Comparison of ENCODE assay signal across 8 cellular contexts in the genomic region with DNA sequence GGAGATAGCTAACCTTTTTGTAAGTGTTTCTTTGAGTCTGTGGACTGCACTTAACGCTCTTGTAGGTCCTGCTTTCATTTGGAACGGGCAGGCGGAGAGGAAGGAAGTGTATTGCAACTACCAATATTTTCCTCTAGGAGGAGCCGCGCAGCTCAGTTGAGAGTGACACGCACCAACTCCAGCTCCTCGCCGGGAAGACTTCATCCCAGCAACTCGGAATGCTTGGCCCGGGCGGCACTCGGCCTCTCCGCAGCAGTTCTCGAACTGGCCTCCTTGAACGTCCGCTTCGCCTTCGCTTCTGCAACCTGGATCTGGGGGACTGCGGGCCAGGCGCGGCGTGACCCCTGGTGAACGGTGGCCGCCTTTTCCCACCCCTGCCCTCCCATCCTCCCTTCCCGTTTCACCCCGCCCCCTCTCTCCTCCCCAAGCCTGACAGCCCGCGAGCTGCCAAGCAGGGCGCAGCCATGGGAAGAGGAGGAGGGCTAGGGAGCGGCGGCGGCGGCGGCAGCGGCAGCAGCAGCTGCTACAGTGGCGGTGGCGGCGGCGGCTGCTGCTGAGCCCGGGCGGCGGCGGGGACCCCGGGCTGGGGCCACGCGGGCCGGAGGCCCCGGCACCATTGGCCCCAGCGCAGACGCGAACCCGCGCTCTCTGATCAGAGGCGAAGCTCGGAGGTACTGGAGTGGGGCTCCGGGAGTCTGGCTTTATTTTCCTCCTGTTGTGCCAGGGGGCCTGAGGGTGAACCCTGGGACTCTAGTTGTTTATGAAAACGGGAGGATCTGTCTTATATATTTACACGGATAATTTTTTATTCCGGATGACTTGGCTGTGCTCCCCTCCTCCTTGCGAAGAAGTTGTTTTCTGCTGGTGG. TPM values are rescaled to one million over a fixed set of nuclear protein-coding genes. Genes with fewer than 3 reads are reported as not detected.
DNase-seq lines count a peak whose midpoint lies in the region; ATAC-seq and TF ChIP-seq lines count a peak whose summit lies in the region.

Gene GHR (plus strand): TSS at position 155 of the 868 bp plus-strand sequence. CDS start 142,436 bp downstream, outside the sequence.

- H3K4me1 ChIP-seq in SK-N-SH (ENCODE audit: control insufficient read depth in 1 of 2, insufficient read depth in 2 of 2, low read depth in 1 of 2, low read length in 1 of 2) (no peaks in the 10 kb centered on the region; a peak in 1 of 4 replicates), left lung (peaks cover 0 to 14% of the 10 kb centered on the region in 2 donors)
- H3K4me1 ChIP-seq in effector memory CD4-positive, alpha-beta T cell (ENCODE audit: control insufficient read depth, insufficient read depth, low read length, poor library complexity, severe bottlenecking) = peaks cover 4% of the 10 kb centered on the region

- H3K27me3 ChIP-seq in GM06990 (replicated peaks; ENCODE audit: control insufficient read depth, insufficient read depth, low read length) (peaks cover 1% of the 10 kb centered on the region; the same call in 1 of the 2 replicates), SK-N-SH (ENCODE audit: insufficient read depth) (peaks cover 12% of the 10 kb centered on the region), left lung (peaks cover 6 to 39% of the 10 kb centered on the region in 2 donors)
- peaks cover 7% of the 10 kb centered on the region for H3K27me3 ChIP-seq in effector memory CD4-positive, alpha-beta T cell (replicated peaks; ENCODE audit: control insufficient read depth, insufficient read depth, low read length, poor library complexity, severe bottlenecking)

- no peaks in the 10 kb centered on the region for H3K36me3 Mint-ChIP-seq in stimulated activated naive B cell treated with anti-CD40 and anti-IgM and Interleukin-4, amounts not matched to agents 10 μg/mL and 1 μg/mL and 100 μg/mL, for 72 hours

- ATAC-seq in GM21825 (IDR thresholded peaks at IDR 0.05; ENCODE audit: unreplicated experiment) (peak; percentile 84), left lung (peak; percentile 98)
- ATAC-seq in stimulated activated naive B cell treated with anti-CD40 and anti-IgM and Interleukin-4, amounts not matched to agents 10 μg/mL and 1 μg/mL and 100 μg/mL, for 72 hours (replicated peaks) = peak; percentile 74 to 76

- 3% methylated on average over 15 of the region's 60 CpGs for WGBS in SK-N-SH (ENCODE audit: low lambda C conversion rate)

- peak within 1 kb of the TSS; percentile 97 for H3K4me2 ChIP-seq in SK-N-SH

- H3K4me1 Mint-ChIP-seq in stimulated activated naive B cell treated with anti-CD40 and anti-IgM and Interleukin-4, amounts not matched to agents 10 μg/mL and 1 μg/mL and 100 μg/mL, for 72 hours = no peaks in the 10 kb centered on the region

- no peaks in the 10 kb centered on the region for H3K9me2 ChIP-seq in SK-N-SH

- CTCF ChIA-PET in SK-N-SH (lab: Yijun Ruan, JAX) = interaction anchor here (0.6 to 3.1 kb wide), 23 partner anchors 10 to 697 kb away, joined by 3 to 20 read pairs (median 4); no protein-coding TSS in a partner anchor

- no peak within 1 kb of the TSS for H3K27ac Mint-ChIP-seq in stimulated activated naive B cell treated with anti-CD40 and anti-IgM and Interleukin-4, amounts not matched to agents 10 μg/mL and 1 μg/mL and 100 μg/mL, for 72 hours

- H4K20me1 ChIP-seq in SK-N-SH (ENCODE audit: insufficient read depth) = no peaks in the 10 kb centered on the region

- no peak for TF ChIP-seq EP300 in SK-N-SH (IDR thresholded peaks at IDR 0.05; ENCODE audit: borderline replicate concordance in 1 of 2, low read depth in 1 of 2, low read length in 1 of 2)

- no peak within 1 kb of the TSS for H3K4me3 Mint-ChIP-seq in stimulated activated naive B cell treated with anti-CD40 and anti-IgM and Interleukin-4, amounts not matched to agents 10 μg/mL and 1 μg/mL and 100 μg/mL, for 72 hours

- DNase-seq in GM06990 (ENCODE audit: extremely low read depth, insufficient read length) (peak; percentile 20), LoVo (ENCODE audit: low spot score) (peak; percentile 90), SK-N-SH (peak; percentile 78), left lung (peak; percentile 79 to 87)
- DNase-seq in effector memory CD4-positive, alpha-beta T cell = no peak
- peak; percentile 3 for DNase-seq in stimulated activated naive B cell treated with anti-CD40 and anti-IgM and Interleukin-4, amounts not matched to agents 10 μg/mL and 1 μg/mL and 100 μg/mL, for 72 hours
- no peak for DNase-seq in central memory CD4-positive, alpha-beta T cell

- TF ChIP-seq RAD21 in SK-N-SH (IDR thresholded peaks at IDR 0.05; ENCODE audit: low read length) = peak; percentile 62

- peaks cover 14 to 24% of the 10 kb centered on the region in 2 donors for H3K27me3 Mint-ChIP-seq in stimulated activated naive B cell treated with anti-CD40 and anti-IgM and Interleukin-4, amounts not matched to agents 10 μg/mL and 1 μg/mL and 100 μg/mL, for 72 hours

- peaks cover under 1 to 4% of the 10 kb centered on the region in 2 donors for H3K9me3 Mint-ChIP-seq in stimulated activated naive B cell treated with anti-CD40 and anti-IgM and Interleukin-4, amounts not matched to agents 10 μg/mL and 1 μg/mL and 100 μg/mL, for 72 hours

- H3F3A ChIP-seq in SK-N-SH (replicated peaks; ENCODE audit: insufficient read depth) = no peaks in the 10 kb centered on the region

- H3K79me2 ChIP-seq in SK-N-SH (ENCODE audit: insufficient read depth) = no peaks in the 10 kb centered on the region

- H3K9me3 ChIP-seq in SK-N-SH = no peaks in the 10 kb centered on the region
- H3K9me3 ChIP-seq in effector memory CD4-positive, alpha-beta T cell (ENCODE audit: control insufficient read depth, low read length) = no peaks in the 10 kb centered on the region
- H3K9me3 ChIP-seq in left lung = no peaks in the 10 kb centered on the region

- POLR2A ChIA-PET in SK-N-SH (lab: Yijun Ruan, JAX) = no interaction called here

- TF ChIP-seq CTCF in GM06990 (IDR thresholded peaks at IDR 0.05; ENCODE audit: insufficient read depth, low read length, poor library complexity, severe bottlenecking) = peak; percentile 67
- peak; percentile 72 for TF ChIP-seq CTCF in SK-N-SH (IDR thresholded peaks at IDR 0.05)
- peak; percentile 68 to 73 for TF ChIP-seq CTCF in left lung (IDR thresholded peaks at IDR 0.05)

- peak within 1 kb of the TSS; percentile 78 for H2AFZ ChIP-seq in SK-N-SH (ENCODE audit: low read depth)

- H3K4me3 ChIP-seq in GM06990 (replicated peaks; ENCODE audit: low read depth, low read length) = peak within 1 kb of the TSS; percentile 51
- H3K4me3 ChIP-seq in SK-N-SH (ENCODE audit: low read depth in 2 of 2, low read length in 1 of 2) = peak within 1 kb of the TSS; percentile 49 to 70
- peak within 1 kb of the TSS; percentile 49 for H3K4me3 ChIP-seq in effector memory CD4-positive, alpha-beta T cell (ENCODE audit: insufficient read depth, low read depth, low read length, poor library complexity, severe bottlenecking)
- H3K4me3 ChIP-seq in left lung = peak within 1 kb of the TSS; percentile 45 to 47

- intact Hi-C loops in left lung (cut with DNase I) = loop anchor here in 1 of 2 donors (5.0 kb wide), 1 partner anchor 159 kb away; no protein-coding TSS in a partner anchor

- no peak within 1 kb of the TSS for H3K9ac ChIP-seq in SK-N-SH

- H3K36me3 ChIP-seq in GM06990 (ENCODE audit: control insufficient read depth, insufficient read depth, low read length) = no peaks in the 10 kb centered on the region
- no peaks in the 10 kb centered on the region for H3K36me3 ChIP-seq in SK-N-SH (replicated peaks in 1 of 2; ENCODE audit: control insufficient read depth in 1 of 2, insufficient read depth in 2 of 2, low read length in 1 of 2)
- H3K36me3 ChIP-seq in effector memory CD4-positive, alpha-beta T cell (ENCODE audit: control insufficient read depth, insufficient read depth, low read length) = no peaks in the 10 kb centered on the region
- H3K36me3 ChIP-seq in left lung = no peaks in the 10 kb centered on the region

- H3K27ac ChIP-seq in SK-N-SH (ENCODE audit: low read depth in 2 of 2, low read length in 1 of 2) (no peak within 1 kb of the TSS), left lung (peak within 1 kb of the TSS; percentile 70 to 82)
- H3K27ac ChIP-seq in effector memory CD4-positive, alpha-beta T cell (ENCODE audit: insufficient read depth, low read length, poor library complexity, severe bottlenecking) = no peak within 1 kb of the TSS

TF ChIP-seq in SK-N-SH, 30 proteins besides CTCF, POLR2A, EP300 and RAD21:
- no peak for TF ChIP-seq YY1 (IDR thresholded peaks at IDR 0.05; ENCODE audit: low read depth)
- peak; percentile 28; the same call in 1 of the 2 replicates for TF ChIP-seq PBX3 (IDR thresholded peaks at IDR 0.05)
- TF ChIP-seq SMC3 (IDR thresholded peaks at IDR 0.05; ENCODE audit: low read depth, low read length) = peak; percentile 56
- no peak for TF ChIP-seq FOSL2 (IDR thresholded peaks at IDR 0.05; ENCODE audit: borderline replicate concordance, low read depth)
- TF ChIP-seq MXI1 (IDR thresholded peaks at IDR 0.05; ENCODE audit: low read depth, low read length) = peak; percentile 29; the same call in 1 of the 2 replicates
- no peak for TF ChIP-seq GABPA (IDR thresholded peaks at IDR 0.05; ENCODE audit: low read depth)
- TF ChIP-seq, protein P1, sequence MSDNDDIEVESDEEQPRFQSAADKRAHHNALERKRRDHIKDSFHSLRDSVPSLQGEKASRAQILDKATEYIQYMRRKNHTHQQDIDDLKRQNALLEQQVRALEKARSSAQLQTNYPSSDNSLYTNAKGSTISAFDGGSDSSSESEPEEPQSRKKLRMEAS (IDR thresholded peaks at IDR 0.05; ENCODE audit: low read depth) = peak; percentile 43; the same call in 1 of the 2 replicates

RNA-seq across cellular contexts. Expression of gene GHR, which starts in this region (rescaled TPM):
- 0.02 and 0.03 TPM in 2 replicates for polyA plus RNA-seq in SK-N-SH (2012; rRNA removed)
- polyA plus RNA-seq in SK-N-SH (2012; cell fraction: cytosol; rRNA removed) = 0.01 and 0.03 TPM in 2 replicates
- polyA plus RNA-seq in SK-N-SH (2012; cell fraction: nucleus; rRNA removed) = 0.04 TPM in 1 of 2 replicates, not detected in the other
- total RNA-seq in left lung = 1 to 10 TPM; 5.7 to 6.3 TPM

Comparison
In these comparisons a context has a peak if more than half of its experiments do, and no peak if none do; other contexts are left out.
1. Peak in DNase-seq, H3K4me3 ChIP-seq and H3K4me2 ChIP-seq in SK-N-SH; RNA of the gene not detected or under 1 TPM.
2. DNase-seq: peak in GM06990 (single experiment), LoVo (single experiment), left lung (2 of 2) and stimulated activated naive B cell treated with anti-CD40 and anti-IgM and Interleukin-4, amounts not matched to agents 10 μg/mL and 1 μg/mL and 100 μg/mL, for 72 hours (single experiment); none in effector memory CD4-positive, alpha-beta T cell (0 of 3) and central memory CD4-positive, alpha-beta T cell (single experiment).
3. H3K27ac ChIP-seq: peak in left lung (2 of 2); none in SK-N-SH (0 of 2) and effector memory CD4-positive, alpha-beta T cell (single experiment).
4. Peak in every context shown above with its lines, with median percentiles within 50 percentile points of each other: H3K4me3 ChIP-seq, CTCF ChIP-seq and ATAC-seq.